Comparison of ENCODE assay signal across 20 cellular contexts in genomic region chr2:47686018-47686417, GRCh38.
DNase-seq lines count a peak whose midpoint lies in the region; ATAC-seq, FAIRE-seq and TF ChIP-seq lines count a peak whose summit lies in the region.
"Had no signal": no experiment of that assay in that cellular context is flagged by ENCODE, and none has a peak within 500 bp of the region (broad histone marks: within the 10 kb centered on the region; RNA-seq: fewer than 3 reads in every experiment).

No MANE protein-coding gene starts in this region.

- peak; percentile 60 for ATAC-seq in HepG2
- ATAC-seq in activated CD4-positive, alpha-beta T cell treated with anti-CD3 and anti-CD28 coated beads for 36 hours: no peak
- ATAC-seq in HG03457 (IDR thresholded peaks at IDR 0.05; ENCODE audit: unreplicated experiment): no peak
- ATAC-seq: CD8-positive, alpha-beta T cell had no signal

- H3K27me3 ChIP-seq in mammary epithelial cell (ENCODE audit: insufficient read depth, low read length) (no peaks in the 10 kb centered on the region), H1 (replicated peaks in 1 of 4; ENCODE audit: control insufficient read depth in 3 of 4, extremely low read depth in 1 of 4, insufficient read depth in 3 of 4, low read length in 3 of 4) (no peaks in the 10 kb centered on the region), HepG2 (ENCODE audit: control insufficient read depth in 1 of 2, insufficient read depth in 2 of 2, low read length in 2 of 2) (peaks cover 0 to 5% of the 10 kb centered on the region in 2 experiments; a peak in 2 of 5 replicates)
- H3K27me3 ChIP-seq: BLaER1 had no signal

- peaks cover 8% of the 10 kb centered on the region for H3K9me3 Mint-ChIP-seq in MCF 10A (ENCODE audit: unreplicated experiment)
- no peaks in the 10 kb centered on the region for H3K9me3 Mint-ChIP-seq in activated CD4-positive, alpha-beta T cell treated with anti-CD3 and anti-CD28 coated beads for 36 hours (ENCODE audit: low read depth)

- CTCF ChIA-PET in MCF 10A (lab: Yijun Ruan, JAX) (no interaction called here), mammary epithelial cell (lab: Charles Lee; ENCODE audit: low non-redundant PET) (no interaction called here), H1 (lab: Charles Lee; ENCODE audit: partially characterized antibody) (interaction anchor here (1.1 to 1.8 kb wide), 3 partner anchors 12 to 82 kb away, joined by 4 to 6 read pairs (median 4); no protein-coding TSS in a partner anchor), HepG2 (lab: Yijun Ruan, JAX; ENCODE audit: low intra/inter-chr PET ratio, low total read pairs) (no interaction called here)
- CTCF ChIA-PET in activated CD4-positive, alpha-beta T cell treated with anti-CD3 and anti-CD28 coated beads for 36 hours (lab: Charles Lee): interaction anchor here (0.8 kb wide), 1 partner anchor 81 kb away, joined by 3 read pairs; no protein-coding TSS in a partner anchor

- no peak overlapping the region for H3K14ac ChIP-seq in H1 (ENCODE audit: insufficient read length)

- peak; percentile 4 for DNase-seq in MCF 10A (ENCODE audit: unreplicated experiment)
- DNase-seq in mammary epithelial cell: no peak
- no peak for DNase-seq in H1 (ENCODE audit: low read depth in 1 of 2, low spot score in 2 of 2)
- DNase-seq in HepG2 (ENCODE audit: low spot score): peak; percentile 30
- DNase-seq in OCI-M1 (lab: John Stamatoyannopoulos, UW): no peak
- no peak for DNase-seq in stimulated activated CD8-positive, alpha-beta memory T cell treated with anti-CD3 and anti-CD28 coated beads, Interleukin-4, amount 100 ng/mL, for 48 hours
- DNase-seq in activated CD4-positive, alpha-beta T cell treated with anti-CD3 and anti-CD28 coated beads for 36 hours: no peak
- DNase-seq: Calu3; CD8-positive, alpha-beta T cell; DMS53; DND-41; EL had no signal

- H3K36me3 ChIP-seq in mammary epithelial cell (ENCODE audit: insufficient read depth, low read length) (no peaks in the 10 kb centered on the region), H1 (ENCODE audit: control insufficient read depth in 2 of 4, insufficient read depth in 4 of 4, low read length in 3 of 4) (no peaks in the 10 kb centered on the region), HepG2 (replicated peaks in 1 of 2; ENCODE audit: control insufficient read depth in 1 of 2, insufficient read depth in 2 of 2, low read length in 2 of 2) (no peaks in the 10 kb centered on the region)
- H3K36me3 ChIP-seq: BLaER1, HAP-1 had no signal

- no peak overlapping the region for H3K4me3 Mint-ChIP-seq in MCF 10A (ENCODE audit: unreplicated experiment)
- no peak overlapping the region for H3K4me3 Mint-ChIP-seq in activated CD4-positive, alpha-beta T cell treated with anti-CD3 and anti-CD28 coated beads for 36 hours
- H3K4me3 Mint-ChIP-seq: CD14-positive monocyte; CD8-positive, alpha-beta T cell had no signal

- H3K4me2 ChIP-seq in mammary epithelial cell (ENCODE audit: insufficient read depth, low read depth, low read length): no peak overlapping the region
- no peak overlapping the region for H3K4me2 ChIP-seq in H1 (ENCODE audit: insufficient read depth in 1 of 2, low read depth in 2 of 2, low read length in 2 of 2)
- H3K4me2 ChIP-seq in HepG2 (ENCODE audit: low read depth, low read length): no peak overlapping the region
- H3K4me2 ChIP-seq: BLaER1 had no signal

- H3K79me2 ChIP-seq in mammary epithelial cell (ENCODE audit: insufficient read depth, low read length) (no peaks in the 10 kb centered on the region), H1 (ENCODE audit: control insufficient read depth in 1 of 2, insufficient read depth in 2 of 2, low read length in 2 of 2) (no peaks in the 10 kb centered on the region), HepG2 (ENCODE audit: insufficient read depth, low read length) (no peaks in the 10 kb centered on the region)

- H3K4me1 ChIP-seq in mammary epithelial cell (ENCODE audit: insufficient read depth, low read length) (no peaks in the 10 kb centered on the region), H1 (replicated peaks in 1 of 4; ENCODE audit: control insufficient read depth in 3 of 4, insufficient read depth in 4 of 4, low read length in 3 of 4) (peaks cover 0 to 3% (median 0%) of the 10 kb centered on the region in 4 experiments; a peak in 3 of 7 replicates), HepG2 (ENCODE audit: insufficient read depth, low read length) (peaks cover 8% of the 10 kb centered on the region; the same call in 1 of the 2 replicates)
- H3K4me1 ChIP-seq: HAP-1 had no signal

- intact Hi-C loops in MCF 10A (cut with micrococcal nuclease): no loop called here
- intact Hi-C loops in mammary epithelial cell (cut with micrococcal nuclease): no loop called here
- intact Hi-C loops in HepG2 (cut with micrococcal nuclease; ENCODE audit: unreplicated experiment): no loop called here
- intact Hi-C loops in activated CD4-positive, alpha-beta T cell treated with anti-CD3 and anti-CD28 coated beads for 36 hours (cut with DNase I, micrococcal nuclease): no loop called here

- POLR2A ChIA-PET in MCF 10A (lab: Yijun Ruan, JAX): no interaction called here
- POLR2A ChIA-PET in H1 (lab: Charles Lee; ENCODE audit: partially characterized antibody): interaction anchor here (0.7 to 0.9 kb wide), 2 partner anchors 10 to 61 kb away, joined by 3 read pairs; no protein-coding TSS in a partner anchor
- POLR2A ChIA-PET in HepG2 (lab: Yijun Ruan, JAX): no interaction called here
- POLR2A ChIA-PET in activated CD4-positive, alpha-beta T cell treated with anti-CD3 and anti-CD28 coated beads for 36 hours (lab: Charles Lee): no interaction called here

- no peak overlapping the region for H4K8ac ChIP-seq in H1 (ENCODE audit: extremely low read depth, insufficient read depth, low read length)

- H2AK5ac ChIP-seq in H1 (ENCODE audit: low read depth, low read length): no peak overlapping the region

- dilution Hi-C loops in mammary epithelial cell (cut with HindIII; ENCODE audit: low sequenced_read_pairs): no loop called here

- no peak overlapping the region for H3K23ac ChIP-seq in H1 (ENCODE audit: insufficient read length)

- peaks cover 5% of the 10 kb centered on the region for H3K4me1 Mint-ChIP-seq in MCF 10A (ENCODE audit: insufficient read depth, unreplicated experiment)
- no peaks in the 10 kb centered on the region for H3K4me1 Mint-ChIP-seq in activated CD4-positive, alpha-beta T cell treated with anti-CD3 and anti-CD28 coated beads for 36 hours
- H3K4me1 Mint-ChIP-seq: CD14-positive monocyte had no signal

- no peak for TF ChIP-seq POLR2A in H1 (IDR thresholded peaks at IDR 0.05; ENCODE audit: control extremely low read depth in 1 of 2, low read depth in 2 of 2, low read length in 2 of 2)
- TF ChIP-seq POLR2A in HepG2 (IDR thresholded peaks at IDR 0.05; ENCODE audit: insufficient read depth in 1 of 2, low read depth in 2 of 2, low read length in 2 of 2): no peak

- no peak overlapping the region for H3K27ac Mint-ChIP-seq in MCF 10A (ENCODE audit: low read depth, unreplicated experiment)
- no peak overlapping the region for H3K27ac Mint-ChIP-seq in activated CD4-positive, alpha-beta T cell treated with anti-CD3 and anti-CD28 coated beads for 36 hours
- H3K27ac Mint-ChIP-seq: CD14-positive monocyte; CD8-positive, alpha-beta T cell had no signal

- TF ChIP-seq RAD21 in H1 (IDR thresholded peaks at IDR 0.05 in 1 of 2, conservative IDR thresholded peaks at IDR 0.05 in 1 of 2; ENCODE audit: low read depth in 2 of 2, low read length in 2 of 2): no peak
- no peak for TF ChIP-seq RAD21 in HepG2 (CRISPR knock-in tag; IDR thresholded peaks at IDR 0.05)

- H2BK120ac ChIP-seq in H1 (replicated peaks; ENCODE audit: low read depth, low read length): peak overlapping the region; percentile 78

- H3K27ac ChIP-seq in mammary epithelial cell (ENCODE audit: insufficient read depth, low read depth, low read length): no peak overlapping the region
- no peak overlapping the region for H3K27ac ChIP-seq in H1 (ENCODE audit: low read depth, low read length)
- H3K27ac ChIP-seq in HepG2 (ENCODE audit: extremely low read length, insufficient read depth, low read length): no peak overlapping the region
- H3K27ac ChIP-seq: 22Rv1, BLaER1 had no signal

- no peak overlapping the region for H3K4ac ChIP-seq in H1 (replicated peaks; ENCODE audit: insufficient read length, low read depth, low read length)

- H3K9ac ChIP-seq in mammary epithelial cell (ENCODE audit: insufficient read depth, low read length) (no peak overlapping the region), H1 (replicated peaks in 1 of 4; ENCODE audit: extremely low read depth in 1 of 4, low read depth in 3 of 4, low read length in 3 of 4) (no peak overlapping the region), HepG2 (ENCODE audit: insufficient read depth, low read depth, low read length) (no peak overlapping the region)
- H3K9ac ChIP-seq: BLaER1 had no signal

- H3K23me2 ChIP-seq in H1 (ENCODE audit: low read depth, low read length): no peaks in the 10 kb centered on the region

- FAIRE-seq in H1 (lab: Jason Lieb, UNC) (no peak), HepG2 (lab: Jason Lieb, UNC) (no peak)
- FAIRE-seq: G401.6, GM12891, GM19239 had no signal

- H2AFZ ChIP-seq in mammary epithelial cell (ENCODE audit: low read depth, low read length) (no peak overlapping the region), H1 (ENCODE audit: low read length) (no peak overlapping the region), HepG2 (ENCODE audit: low read length) (no peak overlapping the region)

- H3K4me3 ChIP-seq in mammary epithelial cell (replicated peaks in 1 of 3; ENCODE audit: insufficient read depth in 1 of 3, low read depth in 2 of 3, low read length in 3 of 3): no peak overlapping the region
- H3K4me3 ChIP-seq in H1 (ENCODE audit: extremely low read depth in 1 of 4, insufficient read depth in 2 of 4, low read depth in 3 of 4, low read length in 4 of 4): no peak overlapping the region
- H3K4me3 ChIP-seq in HepG2 (replicated peaks in 1 of 3; ENCODE audit: insufficient read depth in 1 of 3, low read depth in 2 of 3, low read length in 3 of 3): no peak overlapping the region
- H3K4me3 ChIP-seq: BLaER1, HAP-1 had no signal

- H3K56ac ChIP-seq in H1 (replicated peaks; ENCODE audit: insufficient read length, low read depth, low read length): no peak overlapping the region

- H4K20me1 ChIP-seq in mammary epithelial cell (ENCODE audit: insufficient read depth, low read length): no peaks in the 10 kb centered on the region
- no peaks in the 10 kb centered on the region for H4K20me1 ChIP-seq in H1 (replicated peaks in 1 of 2; ENCODE audit: control insufficient read depth in 1 of 2, insufficient read depth in 2 of 2, low read length in 2 of 2)
- no peaks in the 10 kb centered on the region for H4K20me1 ChIP-seq in HepG2 (ENCODE audit: insufficient read depth, low read length)
- H4K20me1 ChIP-seq: BLaER1 had no signal

- no peak overlapping the region for H4K91ac ChIP-seq in H1 (replicated peaks; ENCODE audit: insufficient read length, low read length)

- TF ChIP-seq CTCF in MCF 10A (IDR thresholded peaks at IDR 0.05; ENCODE audit: unreplicated experiment) (no peak), mammary epithelial cell (conservative IDR thresholded peaks at IDR 0.05 in 1 of 2, IDR thresholded peaks at IDR 0.05 in 1 of 2; ENCODE audit: extremely low read depth in 1 of 2, insufficient read depth in 1 of 2, low read depth in 1 of 2, low read length in 2 of 2) (no peak), H1 (IDR thresholded peaks at IDR 0.05; ENCODE audit: control extremely low read depth in 1 of 3, insufficient read depth in 1 of 3, low read depth in 1 of 3, low read length in 3 of 3) (no peak), HepG2 (CRISPR knock-in tag; IDR thresholded peaks at IDR 0.05) (no peak)

- in situ Hi-C loops in mammary epithelial cell (cut with MboI; ENCODE audit: low sequenced_read_pairs in 2 of 2) (no loop called here), HepG2 (cut with HindIII; ENCODE audit: extremely low pct_ligation_motif_present, low pct_unique_long_range_greater_than_20kb) (no loop called here)

- no peaks in the 10 kb centered on the region for H3K27me3 Mint-ChIP-seq in MCF 10A (ENCODE audit: insufficient read depth, unreplicated experiment)
- H3K27me3 Mint-ChIP-seq in activated CD4-positive, alpha-beta T cell treated with anti-CD3 and anti-CD28 coated beads for 36 hours: no peaks in the 10 kb centered on the region

- BruUV-seq in MCF 10A (replicated peaks; lab: Mats Ljungman, UMichigan) (no TSS peak), mammary epithelial cell (replicated peaks; lab: Mats Ljungman, UMichigan) (no TSS peak), HepG2 (replicated peaks; lab: Mats Ljungman, UMichigan) (no TSS peak)

- TF ChIP-seq EP300 in H1 (IDR thresholded peaks at IDR 0.05; ENCODE audit: borderline replicate concordance in 1 of 2, low read depth in 2 of 2, low read length in 2 of 2): no peak
- no peak for TF ChIP-seq EP300 in HepG2 (IDR thresholded peaks at IDR 0.05; ENCODE audit: low read depth in 2 of 2, low read length in 2 of 2)
- TF ChIP-seq EP300 in HepG2 (CRISPR knock-in tag; IDR thresholded peaks at IDR 0.05; ENCODE audit: borderline replicate concordance): no peak

- no peaks in the 10 kb centered on the region for H3K9me3 ChIP-seq in mammary epithelial cell (replicated peaks; ENCODE audit: insufficient read depth, low read length)
- peaks cover 4 to 9% of the 10 kb centered on the region in 2 experiments; a peak in 2 of 4 replicates for H3K9me3 ChIP-seq in H1 (ENCODE audit: insufficient read depth in 2 of 2, low read depth in 1 of 2, low read length in 1 of 2)
- no peaks in the 10 kb centered on the region for H3K9me3 ChIP-seq in HepG2 (ENCODE audit: low read length)
- H3K9me3 ChIP-seq: HAP-1 had no signal

- 30% methylated on average over 5 of the region's 5 CpGs for WGBS in mammary epithelial cell (ENCODE audit: low coverage, missing lambda C conversion rate)
- 91% methylated on average over 5 of the region's 5 CpGs; no CpG with 5 or more reads in 1 of the 2 experiments for WGBS in H1 (ENCODE audit: extremely low coverage in 1 of 2, insufficient coverage in 1 of 2, insufficient read length in 1 of 2, insufficient replicate concordance in 2 of 2, low coverage in 1 of 2, low lambda C conversion rate in 2 of 2, missing lambda C conversion rate in 1 of 2), 2 experiments
- 18% methylated on average over 5 of the region's 5 CpGs for WGBS in HepG2 (ENCODE audit: low lambda C conversion rate)

- no peak overlapping the region for H2BK12ac ChIP-seq in H1 (ENCODE audit: low read depth, low read length)

- H2BK20ac ChIP-seq in H1 (ENCODE audit: low read length): peak overlapping the region; percentile 86; the same call in 1 of the 2 replicates

- H3K36me3 Mint-ChIP-seq in MCF 10A (ENCODE audit: insufficient read depth, unreplicated experiment): no peaks in the 10 kb centered on the region
- no peaks in the 10 kb centered on the region for H3K36me3 Mint-ChIP-seq in activated CD4-positive, alpha-beta T cell treated with anti-CD3 and anti-CD28 coated beads for 36 hours (ENCODE audit: low read depth)
- H3K36me3 Mint-ChIP-seq: CD14-positive monocyte; CD8-positive, alpha-beta T cell had no signal

- H2BK5ac ChIP-seq in H1 (ENCODE audit: low read depth, low read length): 0 out of 2 replicates have a peak overlapping the region, but pooled peaks have one; percentile 16

- no peaks in the 10 kb centered on the region for H3K79me1 ChIP-seq in H1 (ENCODE audit: low read depth, low read length)

- H3K18ac ChIP-seq in H1 (ENCODE audit: extremely low read depth, low read length): no peak overlapping the region

- no peak overlapping the region for H4K5ac ChIP-seq in H1 (ENCODE audit: insufficient read length, low read depth, low read length)

- H2BK15ac ChIP-seq in H1 (ENCODE audit: low read length): no peak overlapping the region

Comparison
In these comparisons a context has a peak if more than half of its experiments do, and no peak if none do; other contexts are left out.
1. DNase-seq: peak in MCF 10A (single experiment) and HepG2 (single experiment); none in mammary epithelial cell (single experiment), H1 (0 of 2), OCI-M1 (single experiment), stimulated activated CD8-positive, alpha-beta memory T cell treated with anti-CD3 and anti-CD28 coated beads, Interleukin-4, amount 100 ng/mL, for 48 hours (single experiment) and activated CD4-positive, alpha-beta T cell treated with anti-CD3 and anti-CD28 coated beads for 36 hours (single experiment).
2. CTCF ChIA-PET loops: an anchor here in H1 (1.1 to 1.8 kb wide) and activated CD4-positive, alpha-beta T cell treated with anti-CD3 and anti-CD28 coated beads for 36 hours (0.8 kb wide); none called in MCF 10A, mammary epithelial cell and HepG2.